In the genomic region with DNA sequence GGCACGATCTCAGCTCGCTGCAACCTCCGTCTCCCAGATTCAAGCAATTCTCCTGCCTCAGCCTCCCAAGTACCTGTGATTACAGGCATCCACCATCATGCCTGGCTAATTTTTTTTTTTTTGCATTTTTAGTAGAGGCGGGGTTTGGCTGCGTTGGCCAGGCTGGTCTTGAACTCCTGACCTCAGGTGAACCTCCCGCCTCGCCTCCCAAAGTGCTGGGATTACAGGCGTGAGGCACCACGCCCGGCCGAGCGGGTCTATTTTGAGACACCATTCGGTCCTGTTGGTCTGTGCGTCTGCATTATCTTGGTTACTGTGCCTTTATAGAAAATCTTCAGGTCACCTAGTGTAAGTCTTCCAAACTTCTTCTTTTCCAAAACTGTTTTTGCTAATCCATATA, we compare ENCODE assay signal across 23 cellular contexts. TPM values are rescaled to one million over a fixed set of nuclear protein-coding genes. Genes with fewer than 3 reads are reported as not detected.
A peak's percentile ranks its signal among the peaks of the same experiment; 100 is the strongest.
DNase-seq lines count a peak whose midpoint lies in the region; ATAC-seq and TF ChIP-seq lines count a peak whose summit lies in the region.
"Had no signal": no experiment of that assay in that cellular context is flagged by ENCODE, and none has a peak within 500 bp of the region (broad histone marks: within the 10 kb centered on the region; RNA-seq: fewer than 3 reads in every experiment).

No MANE protein-coding gene starts in this region.

- no peaks in the 10 kb centered on the region for H3K27me3 ChIP-seq in Karpas-422 (ENCODE audit: low read length)
- peaks cover 16% of the 10 kb centered on the region for H3K27me3 ChIP-seq in osteoblast (ENCODE audit: insufficient read depth, low read length)
- no peaks in the 10 kb centered on the region for H3K27me3 ChIP-seq in stomach
- no peaks in the 10 kb centered on the region for H3K27me3 ChIP-seq in PC-3 (ENCODE audit: low read length)
- H3K27me3 ChIP-seq: BE2C; BLaER1 treated with 17β-estradiol and CSF1 and Interleukin-3, amounts not matched to agents 10 nM and 100 nM had no signal

- ATAC-seq in PC-3, result no peak
- ATAC-seq: A549, HCT116 had no signal

- intact Hi-C loops in stomach (cut with DNase I; ENCODE audit: low total_unique reads), result no loop called here
- intact Hi-C loops in PC-3 (cut with micrococcal nuclease), result no loop called here

- no peak for TF ChIP-seq EP300 in stomach (IDR thresholded peaks at IDR 0.05)

- CTCF ChIA-PET in PC-3 (lab: Charles Lee), result interaction anchor here (0.6 kb wide), 1 partner anchor 145 kb away, joined by 3 read pairs; no protein-coding TSS in a partner anchor

- H3K4me2 ChIP-seq in Karpas-422 (ENCODE audit: low read depth, low read length, poor library complexity, severe bottlenecking) (no peak overlapping the region), osteoblast (ENCODE audit: insufficient read depth, low read length) (no peak overlapping the region), PC-3 (ENCODE audit: low read length) (no peak overlapping the region)
- H3K4me2 ChIP-seq: A549, GM23338 had no signal

- H3K9ac ChIP-seq in Karpas-422 (ENCODE audit: low read length) (no peak overlapping the region), PC-3 (ENCODE audit: low read length) (no peak overlapping the region)
- H3K9ac ChIP-seq: BLaER1 treated with 17β-estradiol and CSF1 and Interleukin-3, amounts not matched to agents 10 nM and 100 nM had no signal

- H4K20me1 ChIP-seq in Karpas-422 (ENCODE audit: insufficient read depth, low read depth, low read length) (no peaks in the 10 kb centered on the region), osteoblast (ENCODE audit: insufficient read depth, low read length) (no peaks in the 10 kb centered on the region), PC-3 (ENCODE audit: low read length) (no peaks in the 10 kb centered on the region)
- H4K20me1 ChIP-seq: BLaER1 treated with 17β-estradiol and CSF1 and Interleukin-3, amounts not matched to agents 10 nM and 100 nM had no signal

- H3K27ac ChIP-seq in Karpas-422 (ENCODE audit: low read length), result 0 out of 2 replicates have a peak overlapping the region, but pooled peaks have one; percentile 40
- H3K27ac ChIP-seq in osteoblast (ENCODE audit: low read depth, low read length), result no peak overlapping the region
- H3K27ac ChIP-seq in stomach, result no peak overlapping the region
- no peak overlapping the region for H3K27ac ChIP-seq in PC-3 (ENCODE audit: low read length)
- H3K27ac ChIP-seq: A549; BLaER1 treated with 17β-estradiol and CSF1 and Interleukin-3, amounts not matched to agents 10 nM and 100 nM had no signal

- H3K9me3 ChIP-seq in Karpas-422 (ENCODE audit: low read length) (no peaks in the 10 kb centered on the region), osteoblast (ENCODE audit: low read depth, low read length) (no peaks in the 10 kb centered on the region), stomach (no peaks in the 10 kb centered on the region), PC-3 (ENCODE audit: low read length) (no peaks in the 10 kb centered on the region)
- H3K9me3 ChIP-seq: A549, BE2C had no signal

- DNase-seq in activated effector memory CD4-positive, alpha-beta T cell treated with anti-CD3 and anti-CD28 coated beads, Interleukin-2, amount 50 U/mL, for 16 hours, result peak; percentile 52
- no peak for DNase-seq in activated effector memory CD4-positive, alpha-beta T cell treated with Interleukin-2 at 50 U/mL for 16 hours
- no peak for DNase-seq in Karpas-422
- DNase-seq in osteoblast (ENCODE audit: insufficient read length, low spot score, missing footprints), result peak; percentile 38
- DNase-seq in stomach, result peak; percentile 5
- DNase-seq in NCI-H2107 (lab: John Stamatoyannopoulos, UW), result no peak
- no peak for DNase-seq in PC-3
- DNase-seq: 8988T; ACHN; AML-193; BE2C; CD4-positive, alpha-beta T cell; CD8-positive, alpha-beta memory T cell; DMS 273 treated with DMSO at 0.1 percent for 48 hours; DMS53; DMS79 treated with DMSO at 0.1 percent for 48 hours; GF-D8; H9 had no signal

- no peak overlapping the region for H3K4me3 ChIP-seq in Karpas-422 (ENCODE audit: low read length)
- no peak overlapping the region for H3K4me3 ChIP-seq in osteoblast (ENCODE audit: insufficient read depth, low read length)
- H3K4me3 ChIP-seq in stomach, result no peak overlapping the region
- H3K4me3 ChIP-seq in PC-3 (ENCODE audit: low read length), result no peak overlapping the region
- H3K4me3 ChIP-seq: A549; BLaER1 treated with 17β-estradiol and CSF1 and Interleukin-3, amounts not matched to agents 10 nM and 100 nM; GM23338 had no signal

- H3K36me3 ChIP-seq in Karpas-422 (ENCODE audit: insufficient read depth, low read length), result no peaks in the 10 kb centered on the region
- no peaks in the 10 kb centered on the region for H3K36me3 ChIP-seq in osteoblast (ENCODE audit: insufficient read depth, low read length)
- no peaks in the 10 kb centered on the region for H3K36me3 ChIP-seq in stomach
- no peaks in the 10 kb centered on the region for H3K36me3 ChIP-seq in PC-3 (ENCODE audit: low read depth, low read length)
- H3K36me3 ChIP-seq: BE2C; BLaER1 treated with 17β-estradiol and CSF1 and Interleukin-3, amounts not matched to agents 10 nM and 100 nM had no signal

- H3K4me1 ChIP-seq in Karpas-422 (ENCODE audit: low read length), result peaks cover 13% of the 10 kb centered on the region
- no peaks in the 10 kb centered on the region for H3K4me1 ChIP-seq in osteoblast (ENCODE audit: insufficient read depth, low read length)
- H3K4me1 ChIP-seq in stomach, result peaks cover 0 to 8% (median 2%) of the 10 kb centered on the region in 4 donors
- no peaks in the 10 kb centered on the region for H3K4me1 ChIP-seq in PC-3 (ENCODE audit: insufficient read depth, low read length)
- H3K4me1 ChIP-seq: A549, BE2C had no signal

- TF ChIP-seq CTCF in osteoblast (IDR thresholded peaks at IDR 0.05; ENCODE audit: extremely low read depth, low read depth, low read length) (no peak), stomach (IDR thresholded peaks at IDR 0.05) (no peak), PC-3 (conservative IDR thresholded peaks at IDR 0.05; ENCODE audit: low read depth, low read length) (no peak)

- H3K79me2 ChIP-seq in Karpas-422 (ENCODE audit: low read length), result no peaks in the 10 kb centered on the region
- no peaks in the 10 kb centered on the region for H3K79me2 ChIP-seq in osteoblast (ENCODE audit: insufficient read depth, low read length)
- H3K79me2 ChIP-seq in PC-3 (ENCODE audit: low read length), result no peaks in the 10 kb centered on the region

- no peaks in the 10 kb centered on the region for H3K9me2 ChIP-seq in Karpas-422 (replicated peaks; ENCODE audit: insufficient read depth, low read length)
- no peaks in the 10 kb centered on the region for H3K9me2 ChIP-seq in PC-3 (replicated peaks; ENCODE audit: low read length)

- BruUV-seq in PC-3 (replicated peaks; lab: Mats Ljungman, UMichigan), result no TSS peak

- TF ChIP-seq POLR2A in stomach (IDR thresholded peaks at IDR 0.05), result no peak

- H3F3A ChIP-seq in PC-3 (ENCODE audit: low read length, unreplicated experiment), result no peaks in the 10 kb centered on the region

- POLR2A ChIA-PET in PC-3 (lab: Charles Lee; ENCODE audit: unreplicated experiment), result no interaction called here

- 81 to 83% (median 82%) methylated on average over 14 of the region's 14 CpGs for WGBS in stomach, 5 donors

- H2AFZ ChIP-seq in Karpas-422 (ENCODE audit: low read length) (no peak overlapping the region), osteoblast (ENCODE audit: low read length) (no peak overlapping the region), PC-3 (ENCODE audit: low read length) (no peak overlapping the region)
- H2AFZ ChIP-seq: GM23338 had no signal

RNA-seq across cellular contexts. Expression of gene RGS12, which starts 21.7 kb away (rescaled TPM):
- total RNA-seq in Karpas-422 (2014; rRNA removed; shearing (Covaris generic); ENCODE audit: low replicate concordance), result 4.7 TPM in 1 of 2 replicates, not detected in the other
- 19.2 and 61.2 TPM in 2 replicates for total RNA-seq in osteoblast
- 10 to 100 TPM in 2 of 5 donors, 1 to 10 TPM in 3; 3.5 to 51.8 (median 9.0) TPM for total RNA-seq in stomach
- polyA plus RNA-seq in stomach, result 10 to 100 TPM; 18.9 to 35.2 (median 20.5) TPM
- 10.3 and 13.8 TPM in 2 replicates for total RNA-seq in PC-3 (2014; rRNA removed)

RNA-seq across cellular contexts. Expression of gene MSANTD1, which starts 22.2 kb away (rescaled TPM):
- 0.52 and 1.0 TPM in 2 replicates for total RNA-seq in Karpas-422 (2014; rRNA removed; shearing (Covaris generic); ENCODE audit: low replicate concordance)
- 0.59 and 0.72 TPM in 2 replicates for total RNA-seq in osteoblast
- 1 to 10 TPM in 4 of 5 donors, not detected in 1; 1.7 to 5.8 (median 4.1) TPM for total RNA-seq in stomach
- polyA plus RNA-seq in stomach, result 1 to 10 TPM in 1 of 3 donors, under 1 TPM in 1, not detected in 1; 0.31 to 1.1 TPM
- 0.77 and 1.3 TPM in 2 replicates for total RNA-seq in PC-3 (2014; rRNA removed)
- polyA plus RNA-seq: CD14-positive monocyte; CD8-positive, alpha-beta memory T cell had no signal

Comparison
In these comparisons a context has a peak if more than half of its experiments do, and no peak if none do; other contexts are left out.
1. DNase-seq: peak in activated effector memory CD4-positive, alpha-beta T cell treated with anti-CD3 and anti-CD28 coated beads, Interleukin-2, amount 50 U/mL, for 16 hours (single experiment), osteoblast (single experiment) and stomach (single experiment); none in activated effector memory CD4-positive, alpha-beta T cell treated with Interleukin-2 at 50 U/mL for 16 hours (single experiment), Karpas-422 (single experiment), NCI-H2107 (single experiment) and PC-3 (single experiment).